Comparison of ENCODE assay signal across 18 cellular contexts in genomic region chr2:155218292-155218924, GRCh38.
DNase-seq lines count a peak whose midpoint lies in the region; ATAC-seq and TF ChIP-seq lines count a peak whose summit lies in the region.
"Had no signal": no experiment of that assay in that cellular context is flagged by ENCODE, and none has a peak within 500 bp of the region (broad histone marks: within the 10 kb centered on the region; RNA-seq: fewer than 3 reads in every experiment).

No MANE protein-coding gene starts in this region.

- no peak overlapping the region for H4K5ac ChIP-seq in H9 (ENCODE audit: insufficient read length, low read depth, low read length)

- no peak overlapping the region for H3K18ac ChIP-seq in H9 (ENCODE audit: insufficient read length, low read depth, low read length)

- no peak overlapping the region for H2BK12ac ChIP-seq in H9 (ENCODE audit: insufficient read length, low read depth, low read length)

- no peak overlapping the region for H3K56ac ChIP-seq in H9 (ENCODE audit: insufficient read length, low read depth, low read length)

- H3K79me2 ChIP-seq in KMS-11 (ENCODE audit: insufficient read depth, low read depth): no peaks in the 10 kb centered on the region
- no peaks in the 10 kb centered on the region for H3K79me2 ChIP-seq in H9 (ENCODE audit: insufficient read depth, low read length)

- no peaks in the 10 kb centered on the region for H3K27me3 ChIP-seq in KMS-11 (ENCODE audit: insufficient read depth, low read depth)
- no peaks in the 10 kb centered on the region for H3K27me3 ChIP-seq in H9 (ENCODE audit: insufficient read depth, low read length)
- no peaks in the 10 kb centered on the region for H3K27me3 ChIP-seq in foreskin keratinocyte
- no peaks in the 10 kb centered on the region for H3K27me3 ChIP-seq in HAP-1 (ENCODE audit: low read depth)
- H3K27me3 ChIP-seq: colonic mucosa, upper lobe of left lung had no signal

- DNase-seq in H9 (no peak), dedifferentiated amniotic fluid mesenchymal stem cell (ENCODE audit: extremely low spot score) (no peak), foreskin keratinocyte (no peak), HAP-1 (ENCODE audit: low spot score in 2 of 2) (no peak)
- DNase-seq: activated CD4-positive, alpha-beta T cell treated with anti-CD3 and anti-CD28 coated beads, Interleukin-2, amount 10 ng/mL, durations not matched to agents 7 days and 5 days; anterior cingulate cortex; colonic mucosa; NCI-H1694 treated with DMSO at 0.1 percent for 48 hours; NCI-H748 treated with DMSO at 0.1 percent for 48 hours; stimulated activated CD4-positive, alpha-beta T cell treated with anti-CD3 and anti-CD28 coated beads, Interleukin-2, amount 100 ng/mL, for 24 hours; upper lobe of left lung had no signal

- H3K27me3 Mint-ChIP-seq in H9 (ENCODE audit: low read depth): no peaks in the 10 kb centered on the region
- H3K27me3 Mint-ChIP-seq: activated CD4-positive, alpha-beta T cell treated with anti-CD3 and anti-CD28 coated beads, Interleukin-2, amount 10 ng/mL, durations not matched to agents 7 days and 5 days had no signal

- H3T11ph ChIP-seq in H9 (ENCODE audit: low read length): no peak overlapping the region

- H2BK20ac ChIP-seq in H9 (ENCODE audit: low read depth, low read length, poor library complexity, severe bottlenecking): no peak overlapping the region

- in situ Hi-C loops in HAP-1 (cut with MboI; ENCODE audit: low sequenced_read_pairs): no loop called here

- H2BK5ac ChIP-seq in H9 (ENCODE audit: insufficient read length, low read length): no peak overlapping the region

- H3K9me3 Mint-ChIP-seq in H9: no peaks in the 10 kb centered on the region
- H3K9me3 Mint-ChIP-seq: activated CD4-positive, alpha-beta T cell treated with anti-CD3 and anti-CD28 coated beads, Interleukin-2, amount 10 ng/mL, durations not matched to agents 7 days and 5 days had no signal

- no peak for TF ChIP-seq CTCF in KMS-11 (conservative IDR thresholded peaks at IDR 0.05; ENCODE audit: low read depth, low read length)
- TF ChIP-seq CTCF in H9 (conservative IDR thresholded peaks at IDR 0.05): no peak
- no peak for TF ChIP-seq CTCF in foreskin keratinocyte (conservative IDR thresholded peaks at IDR 0.05)

- H2BK120ac ChIP-seq in H9 (ENCODE audit: low read depth, low read length, poor library complexity, severe bottlenecking): no peak overlapping the region

- H3K4me3 ChIP-seq in KMS-11 (IDR thresholded peaks at IDR 0.05; ENCODE audit: insufficient read depth, low read depth, low read length) (peak overlapping the region; percentile 45), HAP-1 (no peak overlapping the region)
- H3K4me3 ChIP-seq: colonic mucosa, K562, upper lobe of left lung had no signal

- H3K23ac ChIP-seq in H9 (ENCODE audit: insufficient read length, low read depth, low read length): no peak overlapping the region

- no peak overlapping the region for H3K4me3 Mint-ChIP-seq in H9
- H3K4me3 Mint-ChIP-seq: activated CD4-positive, alpha-beta T cell treated with anti-CD3 and anti-CD28 coated beads, Interleukin-2, amount 10 ng/mL, durations not matched to agents 7 days and 5 days had no signal

- H3K27ac Mint-ChIP-seq in H9: no peak overlapping the region
- H3K27ac Mint-ChIP-seq: activated CD4-positive, alpha-beta T cell treated with anti-CD3 and anti-CD28 coated beads, Interleukin-2, amount 10 ng/mL, durations not matched to agents 7 days and 5 days had no signal

- peak overlapping the region; percentile 90 for H3K4me2 ChIP-seq in KMS-11
- H3K4me2 ChIP-seq in H9 (ENCODE audit: insufficient read depth, insufficient read length, low read length): no peak overlapping the region

- H3K9me3 ChIP-seq in H9 (ENCODE audit: control insufficient read depth, low read depth, low read length): no peaks in the 10 kb centered on the region
- no peaks in the 10 kb centered on the region for H3K9me3 ChIP-seq in HAP-1
- H3K9me3 ChIP-seq: colonic mucosa, upper lobe of left lung had no signal

- H3K36me3 Mint-ChIP-seq in H9 (ENCODE audit: insufficient read depth in 1 of 3, low read depth in 3 of 3): no peaks in the 10 kb centered on the region

- no peak overlapping the region for H2AK5ac ChIP-seq in H9 (ENCODE audit: insufficient read length, low read length)

- no peaks in the 10 kb centered on the region for H3K79me1 ChIP-seq in H9 (ENCODE audit: insufficient read depth, low read depth, low read length, poor library complexity, severe bottlenecking)

- H3K23me2 ChIP-seq in H9 (ENCODE audit: insufficient read length, low read depth, low read length, poor library complexity, severe bottlenecking): no peaks in the 10 kb centered on the region

- H3K4me1 ChIP-seq in KMS-11 (ENCODE audit: low read depth, poor library complexity, severe bottlenecking): peaks cover 22% of the 10 kb centered on the region
- H3K4me1 ChIP-seq in H9 (ENCODE audit: insufficient read depth, low read length): no peaks in the 10 kb centered on the region
- H3K4me1 ChIP-seq in foreskin keratinocyte: no peaks in the 10 kb centered on the region
- H3K4me1 ChIP-seq in HAP-1: peaks cover 6% of the 10 kb centered on the region; the same call in 1 of the 2 replicates
- H3K4me1 ChIP-seq: colonic mucosa, upper lobe of left lung had no signal

- H2BK15ac ChIP-seq in H9 (ENCODE audit: low read depth, low read length): no peak overlapping the region

- no peak overlapping the region for H4K91ac ChIP-seq in H9 (ENCODE audit: insufficient read length, low read depth, low read length)

- no peak overlapping the region for H3K14ac ChIP-seq in H9 (ENCODE audit: insufficient read depth, low read length)

- no CpG with 5 or more reads among the region's 2 CpGs for WGBS in H9 (ENCODE audit: extremely low coverage, insufficient read length, low lambda C conversion rate)

- no peaks in the 10 kb centered on the region for H3K36me3 ChIP-seq in KMS-11 (ENCODE audit: insufficient read depth)
- no peaks in the 10 kb centered on the region for H3K36me3 ChIP-seq in HAP-1 (replicated peaks)
- H3K36me3 ChIP-seq: colonic mucosa, upper lobe of left lung had no signal

- no peak overlapping the region for H3K4ac ChIP-seq in H9 (ENCODE audit: low read depth, low read length)

- no peak overlapping the region for H4K8ac ChIP-seq in H9 (replicated peaks; ENCODE audit: insufficient read length, low read depth, low read length)

- peak; percentile 43 for ATAC-seq in GM18511 (IDR thresholded peaks at IDR 0.05; ENCODE audit: unreplicated experiment)
- peak; percentile 42 for ATAC-seq in GM21360 (IDR thresholded peaks at IDR 0.05; ENCODE audit: unreplicated experiment)
- peak; percentile 44 for ATAC-seq in HG02852 (IDR thresholded peaks at IDR 0.05; ENCODE audit: unreplicated experiment)
- no peak for ATAC-seq in foreskin keratinocyte
- ATAC-seq: esophagus mucosa, K562, left lobe of liver had no signal

- H3K9ac ChIP-seq in KMS-11 (peak overlapping the region; percentile 8; the same call in 1 of the 2 replicates), H9 (ENCODE audit: extremely low read depth, insufficient read length, low read length) (no peak overlapping the region)

- peak overlapping the region; percentile 48 for H2AFZ ChIP-seq in KMS-11 (ENCODE audit: low read depth)
- H2AFZ ChIP-seq in H9 (ENCODE audit: low read length): no peak overlapping the region

- H3K27ac ChIP-seq in KMS-11 (peak overlapping the region; percentile 48), H9 (ENCODE audit: insufficient read length, low read depth, low read length) (no peak overlapping the region), foreskin keratinocyte (no peak overlapping the region)
- H3K27ac ChIP-seq: colonic mucosa, upper lobe of left lung had no signal

- H4K20me1 ChIP-seq in KMS-11 (ENCODE audit: insufficient read depth): no peaks in the 10 kb centered on the region
- H4K20me1 ChIP-seq in H9 (ENCODE audit: control insufficient read depth, insufficient read depth, insufficient read length): no peaks in the 10 kb centered on the region

- H3K4me1 Mint-ChIP-seq in H9: peaks cover 0 to 3% of the 10 kb centered on the region in 2 experiments; a peak in 1 of 4 replicates
- H3K4me1 Mint-ChIP-seq: activated CD4-positive, alpha-beta T cell treated with anti-CD3 and anti-CD28 coated beads, Interleukin-2, amount 10 ng/mL, durations not matched to agents 7 days and 5 days had no signal
